Comparison of ENCODE assay signal across 14 cellular contexts in genomic region chr10:74913321-74913980, GRCh38.
DNase-seq lines count a peak whose midpoint lies in the region; ATAC-seq, FAIRE-seq and TF ChIP-seq lines count a peak whose summit lies in the region.
"Had no signal": no experiment of that assay in that cellular context is flagged by ENCODE, and none has a peak within 500 bp of the region (broad histone marks: within the 10 kb centered on the region; RNA-seq: fewer than 3 reads in every experiment).

No MANE protein-coding gene starts in this region.

- H3K27me3 ChIP-seq in GM06990 (replicated peaks; ENCODE audit: control insufficient read depth, insufficient read depth, low read length) (no peaks in the 10 kb centered on the region), upper lobe of left lung (no peaks in the 10 kb centered on the region), small intestine (ENCODE audit: control insufficient read depth in 2 of 2, insufficient read depth in 2 of 2, low read length in 2 of 2) (no peaks in the 10 kb centered on the region)

- H3K4me1 ChIP-seq in upper lobe of left lung, result peaks cover 3 to 15% (median 5%) of the 10 kb centered on the region in 4 donors
- peaks cover 0 to 4% of the 10 kb centered on the region in 2 donors for H3K4me1 ChIP-seq in small intestine (ENCODE audit: control insufficient read depth in 2 of 2, insufficient read depth in 1 of 2, low read depth in 1 of 2, low read length in 1 of 2)

- H3K36me3 ChIP-seq in GM06990 (ENCODE audit: control insufficient read depth, insufficient read depth, low read length) (no peaks in the 10 kb centered on the region), upper lobe of left lung (no peaks in the 10 kb centered on the region), small intestine (ENCODE audit: control insufficient read depth in 2 of 2, insufficient read depth in 2 of 2, low read length in 2 of 2) (no peaks in the 10 kb centered on the region)

- no peak for TF ChIP-seq EP300 in upper lobe of left lung (IDR thresholded peaks at IDR 0.05)

- POLR2A ChIA-PET in T-cell (lab: Charles Lee), result interaction anchor here in 1 of 2 donors (0.5 kb wide), 1 partner anchor 962 kb away, joined by 4 read pairs; no protein-coding TSS in a partner anchor

- H3K9me3 ChIP-seq in upper lobe of left lung, result no peaks in the 10 kb centered on the region
- no peaks in the 10 kb centered on the region for H3K9me3 ChIP-seq in small intestine (ENCODE audit: control insufficient read depth, low read depth)

- TF ChIP-seq CTCF in GM06990 (IDR thresholded peaks at IDR 0.05; ENCODE audit: insufficient read depth, low read length, poor library complexity, severe bottlenecking), result no peak
- no peak for TF ChIP-seq CTCF in upper lobe of left lung (IDR thresholded peaks at IDR 0.05)

- WGBS in upper lobe of left lung, 2 donors, result 58 to 74% methylated on average over 6 of the region's 6 CpGs
- 62 to 74% (median 66%) methylated on average over 6 of the region's 6 CpGs for WGBS in small intestine, 3 donors

- H3K27me3 Mint-ChIP-seq in T-cell, result no peaks in the 10 kb centered on the region

- no peak for TF ChIP-seq POLR2A in upper lobe of left lung (IDR thresholded peaks at IDR 0.05)

- H3K4me3 Mint-ChIP-seq in T-cell, result peak overlapping the region; percentile 19 to 32 (median 21)

- peaks cover 0 to 4% (median 0%) of the 10 kb centered on the region in 3 donors for H3K9me3 Mint-ChIP-seq in T-cell

- H3K27ac ChIP-seq in upper lobe of left lung (no peak overlapping the region), small intestine (ENCODE audit: low read depth in 1 of 2, low read length in 1 of 2) (no peak overlapping the region)

- H3K36me3 Mint-ChIP-seq in T-cell, result peaks cover 16% of the 10 kb centered on the region

- ATAC-seq in GM21447 (IDR thresholded peaks at IDR 0.05; ENCODE audit: unreplicated experiment) (peak; percentile 60), T-cell (replicated peaks in 1 of 4) (peak in 2 of 4 experiments; percentile 59), left lobe of liver (peak; percentile 45), upper lobe of left lung (ENCODE audit: low FRiP score in 2 of 2) (no peak)

- peaks cover 62 to 66% (median 63%) of the 10 kb centered on the region in 3 donors for H3K4me1 Mint-ChIP-seq in T-cell

- no peak for FAIRE-seq in small intestine (lab: Jason Lieb, UNC)

- CTCF ChIA-PET in T-cell (lab: Charles Lee), result interaction anchor here (0.6 to 1.0 kb wide), 3 partner anchors 18 to 77 kb away, joined by 3 read pairs; no protein-coding TSS in a partner anchor

- DNase-seq in GM06990 (ENCODE audit: extremely low read depth, insufficient read length) (no peak), T-cell (no peak), left lobe of liver (ENCODE audit: low spot score) (no peak), NCI-H526 treated with DMSO at 0.1 percent for 48 hours (lab: John Stamatoyannopoulos, UW) (no peak), upper lobe of left lung (no peak), EL (no peak), small intestine (no peak)
- DNase-seq: effector CD4-positive, alpha-beta T cell; HCEC 1CT; NCI-H1436; NCI-H510A treated with DMSO at 0.1 percent for 48 hours; retina; stimulated activated CD4-positive, alpha-beta T cell treated with anti-CD3 and anti-CD28 coated beads, Interleukin-4, amount 100 ng/mL, for 1 hour had no signal

- H3K4me3 ChIP-seq in GM06990 (replicated peaks; ENCODE audit: low read depth, low read length) (0 out of 2 replicates have a peak overlapping the region, but pooled peaks have one; percentile 1), upper lobe of left lung (no peak overlapping the region), small intestine (ENCODE audit: low read depth in 1 of 2, low read length in 2 of 2) (no peak overlapping the region)

- H3K27ac Mint-ChIP-seq in T-cell, result peak overlapping the region in 1 of 2 donors; percentile 64

Comparison
In these comparisons a context has a peak if more than half of its experiments do, and no peak if none do; other contexts are left out.
1. ATAC-seq: peak in GM21447 (single experiment) and left lobe of liver (single experiment); none in upper lobe of left lung (0 of 2).